ENCODE assay signal across 1 cellular context in the genomic region with DNA sequence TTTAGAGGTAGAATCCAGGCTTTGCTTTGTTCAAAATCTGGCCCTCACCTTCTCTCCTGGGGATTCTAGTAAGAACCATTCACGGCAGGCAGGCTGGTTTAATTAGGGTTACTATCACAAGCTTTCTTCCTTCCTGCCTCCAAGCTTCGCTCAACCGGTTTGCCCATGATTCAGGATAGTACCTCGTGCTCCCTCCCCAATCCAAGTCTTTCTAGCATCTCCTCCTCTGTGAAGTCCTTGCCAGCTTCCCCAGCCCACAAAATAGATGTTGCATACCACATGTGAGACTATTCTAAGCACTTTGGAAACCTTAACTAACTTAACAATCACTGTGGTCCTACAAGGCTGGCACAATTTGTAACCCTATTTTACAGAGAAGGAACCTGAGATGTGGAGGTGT.
TF ChIP-seq lines count a peak whose summit lies in the region.

No MANE protein-coding gene starts in this region.

TF ChIP-seq in IMR-90, 13 proteins besides CTCF, POLR2A, EP300 and RAD21 (continued from another document):
- TF ChIP-seq ELK1 (IDR thresholded peaks at IDR 0.05; ENCODE audit: borderline replicate concordance, low read depth, low read length) (no peak), CEBPB (IDR thresholded peaks at IDR 0.05; ENCODE audit: low read depth, low read length) (no peak), BHLHE40 (IDR thresholded peaks at IDR 0.05; ENCODE audit: low read depth, low read length) (no peak)
